In genomic region chr7:102697852-102698512, GRCh38 we compare ENCODE assay signal across 18 cellular contexts. TPM values are rescaled to one million over a fixed set of nuclear protein-coding genes. Genes with fewer than 3 reads are reported as not detected.
"Had no signal": no experiment of that assay in that cellular context is flagged by ENCODE, and none has a peak within 500 bp of the region (broad histone marks: within the 10 kb centered on the region; RNA-seq: fewer than 3 reads in every experiment).

No MANE protein-coding gene starts in this region.

RNA-seq across cellular contexts. Expression of gene POLR2J2, which starts 26.5 kb away (rescaled TPM):
- total RNA-seq: ascending aorta had no signal

RNA-seq across cellular contexts. Expression of gene SPDYE2B, which starts 47.9 kb away (rescaled TPM):
- total RNA-seq: activated CD4-positive, alpha-beta T cell treated with anti-CD3 and anti-CD28 coated beads, Interleukin-2, amount 10 ng/mL, durations not matched to agents 7 days and 5 days; activated naive CD4-positive, alpha-beta T cell treated with anti-CD3 and anti-CD28 coated beads, Interleukin-2, amount 50 U/mL, for 72 hours; activated naive CD8-positive, alpha-beta T cell treated with anti-CD3 and anti-CD28 coated beads, Interleukin-2, amount 10 ng/mL, durations not matched to agents 7 days and 5 days; activated T-cell treated with anti-CD3 and anti-CD28 coated beads, Interleukin-2, amount 50 U/mL, for 72 hours; ascending aorta; chondrocyte; colonic mucosa; dermis microvascular lymphatic vessel endothelial cell; endothelial cell of umbilical vein; esophagus squamous epithelium; fibroblast of lung; fibroblast of villous mesenchyme; gastroesophageal sphincter; glomerular endothelial cell; heart right ventricle; hepatocyte; WTC11 had no signal
- polyA plus RNA-seq: endothelial cell of umbilical vein, esophagus, fibroblast of lung, heart right ventricle, hepatocyte had no signal
